ENCODE assay signal across 23 cellular contexts in the genomic region with DNA sequence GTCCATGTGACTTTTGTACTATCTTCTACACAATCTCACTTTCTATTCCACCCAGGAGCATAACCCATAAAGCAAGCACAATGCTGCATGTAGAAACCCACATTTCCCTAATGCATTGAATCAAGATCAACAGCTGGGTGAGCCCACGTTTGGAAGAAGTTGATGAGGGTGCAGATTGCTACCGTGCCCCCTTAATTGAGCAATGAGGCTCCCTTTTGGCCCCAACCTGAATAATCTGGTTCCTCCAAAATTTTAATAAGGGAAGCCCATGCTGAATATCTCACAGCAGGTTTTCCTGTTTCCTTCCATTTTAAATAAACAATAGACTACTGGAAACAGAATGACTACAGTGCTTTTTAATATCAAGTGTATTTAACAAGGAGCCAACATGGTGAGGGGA.
"Had no signal": no experiment of that assay in that cellular context is flagged by ENCODE, and none has a peak within 500 bp of the region (broad histone marks: within the 10 kb centered on the region; RNA-seq: fewer than 3 reads in every experiment).

No MANE protein-coding gene starts in this region.

- H3K36me3 ChIP-seq: colonic mucosa, esophagus muscularis mucosa, esophagus squamous epithelium, gastrocnemius medialis, gastroesophageal sphincter, heart left ventricle, heart right ventricle had no signal

- H3K27ac ChIP-seq: colonic mucosa, coronary artery, dorsolateral prefrontal cortex, epithelial cell of prostate, esophagus muscularis mucosa, esophagus squamous epithelium, foreskin keratinocyte, gastrocnemius medialis, gastroesophageal sphincter, heart left ventricle, heart right ventricle had no signal

- H3K4me3 ChIP-seq: colonic mucosa, coronary artery, dorsolateral prefrontal cortex, esophagus muscularis mucosa, esophagus squamous epithelium, gastrocnemius medialis, gastroesophageal sphincter, heart left ventricle, heart right ventricle had no signal

- H3K9me3 ChIP-seq: colonic mucosa, esophagus muscularis mucosa, esophagus squamous epithelium, gastrocnemius medialis, gastroesophageal sphincter, heart left ventricle, heart right ventricle had no signal

- DNase-seq: colonic mucosa; cortex of kidney; dermis blood vessel endothelial cell; dorsolateral prefrontal cortex; effector CD4-positive, alpha-beta T cell; effector CD8-positive, alpha-beta T cell; effector memory CD4-positive, alpha-beta T cell; effector memory CD8-positive, alpha-beta T cell; endodermal cell; erythroblast; esophagus squamous epithelium; foreskin fibroblast; foreskin keratinocyte; foreskin melanocyte; gastrocnemius medialis; glutamatergic neuron; head of caudate nucleus; heart left ventricle; heart right ventricle had no signal

- H3K27me3 ChIP-seq: colonic mucosa, esophagus muscularis mucosa, esophagus squamous epithelium, foreskin keratinocyte, gastrocnemius medialis had no signal

- H3K4me1 ChIP-seq: colonic mucosa, esophagus muscularis mucosa, esophagus squamous epithelium, foreskin keratinocyte, gastrocnemius medialis, gastroesophageal sphincter, heart left ventricle, heart right ventricle had no signal
